In genomic region chr14:67345583-67345982, GRCh38 we compare ENCODE assay signal across 12 cellular contexts. TPM values are rescaled to one million over a fixed set of nuclear protein-coding genes. Genes with fewer than 3 reads are reported as not detected.
A peak's percentile ranks its signal among the peaks of the same experiment; 100 is the strongest.
DNase-seq lines count a peak whose midpoint lies in the region; ATAC-seq and TF ChIP-seq lines count a peak whose summit lies in the region.
"Had no signal": no experiment of that assay in that cellular context is flagged by ENCODE, and none has a peak within 500 bp of the region (broad histone marks: within the 10 kb centered on the region; RNA-seq: fewer than 3 reads in every experiment).

No MANE protein-coding gene starts in this region.

- H3K27me3 ChIP-seq in PC-3 (ENCODE audit: low read length) (no peaks in the 10 kb centered on the region), thyroid gland (no peaks in the 10 kb centered on the region)

- no peaks in the 10 kb centered on the region for H3K9me3 ChIP-seq in PC-3 (ENCODE audit: low read length)
- no peaks in the 10 kb centered on the region for H3K9me3 ChIP-seq in thyroid gland
- H3K9me3 ChIP-seq: Caco-2 had no signal

- intact Hi-C loops in PC-3 (cut with micrococcal nuclease), result no loop called here
- intact Hi-C loops in thyroid gland (cut with DNase I), result no loop called here

- no peak overlapping the region for H3K9ac ChIP-seq in PC-3 (ENCODE audit: low read length)
- H3K9ac ChIP-seq: GM23248 had no signal

- CTCF ChIA-PET in PC-3 (lab: Charles Lee), result no interaction called here

- no peak overlapping the region for H3K4me2 ChIP-seq in PC-3 (ENCODE audit: low read length)

- peak overlapping the region; percentile 73 for H3K27ac ChIP-seq in C4-2B
- no peak overlapping the region for H3K27ac ChIP-seq in PC-3 (ENCODE audit: low read length)
- H3K27ac ChIP-seq in epithelial cell of prostate, result peak overlapping the region; percentile 83
- peak overlapping the region; percentile 25 to 61 (median 41) for H3K27ac ChIP-seq in thyroid gland
- H3K27ac ChIP-seq: GM23248 had no signal

- H3K4me3 ChIP-seq in PC-3 (ENCODE audit: low read length) (no peak overlapping the region), thyroid gland (replicated peaks in 1 of 3) (no peak overlapping the region)
- H3K4me3 ChIP-seq: GM23248 had no signal

- H4K20me1 ChIP-seq in PC-3 (ENCODE audit: low read length), result no peaks in the 10 kb centered on the region

- POLR2A ChIA-PET in PC-3 (lab: Charles Lee; ENCODE audit: unreplicated experiment), result no interaction called here

- no TSS peak for BruUV-seq in PC-3 (replicated peaks; lab: Mats Ljungman, UMichigan)

- H3K36me3 ChIP-seq in PC-3 (ENCODE audit: low read depth, low read length) (peaks cover 28% of the 10 kb centered on the region), thyroid gland (peaks cover 43 to 60% of the 10 kb centered on the region in 2 donors)

- H3F3A ChIP-seq in PC-3 (ENCODE audit: low read length, unreplicated experiment), result no peaks in the 10 kb centered on the region

- ATAC-seq in PC-3, result peak; percentile 44
- no peak for ATAC-seq in GM21367 (IDR thresholded peaks at IDR 0.05; ENCODE audit: unreplicated experiment)
- ATAC-seq: HCT116 had no signal

- H3K4me1 ChIP-seq in PC-3 (ENCODE audit: insufficient read depth, low read length) (peaks cover 11% of the 10 kb centered on the region), thyroid gland (peaks cover 11 to 12% of the 10 kb centered on the region in 2 donors)
- H3K4me1 ChIP-seq: Caco-2 had no signal

- H3K79me2 ChIP-seq in PC-3 (ENCODE audit: low read length), result no peaks in the 10 kb centered on the region

- peak; percentile 38 for DNase-seq in PC-3
- no peak for DNase-seq in epithelial cell of prostate (ENCODE audit: low read depth, low spot score)
- DNase-seq in thyroid gland, result no peak
- DNase-seq in NCI-H69 (lab: John Stamatoyannopoulos, UW), result no peak
- DNase-seq: Caco-2; CD8-positive, alpha-beta memory T cell; DND-41; GDM1; GM23248 had no signal

- H3K9me2 ChIP-seq in PC-3 (replicated peaks; ENCODE audit: low read length), result no peaks in the 10 kb centered on the region

- TF ChIP-seq CTCF in C4-2B (conservative IDR thresholded peaks at IDR 0.05) (no peak), PC-3 (conservative IDR thresholded peaks at IDR 0.05; ENCODE audit: low read depth, low read length) (no peak), thyroid gland (IDR thresholded peaks at IDR 0.05) (no peak)

- no peak for TF ChIP-seq POLR2A in thyroid gland (IDR thresholded peaks at IDR 0.05)

- no peak overlapping the region for H2AFZ ChIP-seq in PC-3 (ENCODE audit: low read length)
- H2AFZ ChIP-seq: GM23248 had no signal

RNA-seq across cellular contexts. Expression of gene ATP6V1D, which starts 14.0 kb away (rescaled TPM):
- total RNA-seq in PC-3 (2014; rRNA removed), result 69.6 and 85.9 TPM in 2 replicates
- total RNA-seq in thyroid gland, result 100 to 1,000 TPM; 123 to 220 (median 192) TPM

RNA-seq across cellular contexts. Expression of gene EIF2S1, which starts 14.5 kb away (rescaled TPM):
- total RNA-seq in PC-3 (2014; rRNA removed), result 345 and 415 TPM in 2 replicates
- total RNA-seq in thyroid gland, result 10 to 100 TPM; 53.3 to 98.5 (median 69.6) TPM
